In genomic region chr17:66906321-66907278, GRCh38 we compare ENCODE assay signal across 9 cellular contexts. TPM values are rescaled to one million over a fixed set of nuclear protein-coding genes. Genes with fewer than 3 reads are reported as not detected.
DNase-seq lines count a peak whose midpoint lies in the region; ATAC-seq and TF ChIP-seq lines count a peak whose summit lies in the region.
"Had no signal": no experiment of that assay in that cellular context is flagged by ENCODE, and none has a peak within 500 bp of the region (broad histone marks: within the 10 kb centered on the region; RNA-seq: fewer than 3 reads in every experiment).

No MANE protein-coding gene starts in this region.

- CTCF ChIA-PET in PC-9 (lab: Charles Lee): interaction anchor here (0.6 kb wide), 1 partner anchor 10 kb away, joined by 5 read pairs; no protein-coding TSS in a partner anchor

- no peaks in the 10 kb centered on the region for H3K79me2 ChIP-seq in PC-9 (ENCODE audit: low read depth)

- H3K27me3 Mint-ChIP-seq in nephron progenitor cell (ENCODE audit: low read depth, poor library complexity): peaks cover 29% of the 10 kb centered on the region
- H3K27me3 Mint-ChIP-seq in stimulated activated naive CD8-positive, alpha-beta T cell treated with anti-CD3 and anti-CD28 coated beads, Interleukin-15, amount 100 ng/mL, for 72 hours: peaks cover 20% of the 10 kb centered on the region
- H3K27me3 Mint-ChIP-seq: dendritic cell treated with granulocyte-macrophage colony-stimulating factor and Interleukin-4, amounts not matched to agents 40 ng/mL and 50 ng/mL, for 4 days had no signal

- no peaks in the 10 kb centered on the region for H3K36me3 Mint-ChIP-seq in nephron progenitor cell (ENCODE audit: low read depth)

- H3K27me3 ChIP-seq in PC-9 (ENCODE audit: insufficient read depth, low read depth): no peaks in the 10 kb centered on the region

- H3K9me2 ChIP-seq in PC-9 (ENCODE audit: insufficient read depth): no peaks in the 10 kb centered on the region

- intact Hi-C loops in PC-9 (cut with micrococcal nuclease; ENCODE audit: unreplicated experiment): loop anchor here (1.0 to 2.0 kb wide), 2 partner anchors 44 to 191 kb away; no protein-coding TSS in a partner anchor

- H3K4me3 ChIP-seq in PC-9 (no peak overlapping the region), fibroblast of mammary gland (ENCODE audit: control insufficient read depth, low read depth, low read length) (no peak overlapping the region)

- H3K4me1 Mint-ChIP-seq in nephron progenitor cell: peaks cover 5% of the 10 kb centered on the region
- H3K4me1 Mint-ChIP-seq in stimulated activated naive CD8-positive, alpha-beta T cell treated with anti-CD3 and anti-CD28 coated beads, Interleukin-15, amount 100 ng/mL, for 72 hours: peaks cover 6% of the 10 kb centered on the region

- H3K27ac Mint-ChIP-seq in nephron progenitor cell: no peak overlapping the region
- H3K27ac Mint-ChIP-seq in stimulated activated naive CD8-positive, alpha-beta T cell treated with anti-CD3 and anti-CD28 coated beads, Interleukin-15, amount 100 ng/mL, for 72 hours: no peak overlapping the region
- H3K27ac Mint-ChIP-seq: dendritic cell treated with granulocyte-macrophage colony-stimulating factor and Interleukin-4, amounts not matched to agents 40 ng/mL and 50 ng/mL, for 4 days had no signal

- TF ChIP-seq CTCF in PC-9 (conservative IDR thresholded peaks at IDR 0.05) (peak; percentile 97), fibroblast of mammary gland (conservative IDR thresholded peaks at IDR 0.05; ENCODE audit: control insufficient read depth, insufficient read depth, low read depth, low read length) (peak; percentile 96), nephron progenitor cell (IDR thresholded peaks at IDR 0.05) (peak; percentile 87)

- H3K27ac ChIP-seq in PC-9: no peak overlapping the region

- H2AFZ ChIP-seq in PC-9: no peak overlapping the region

- no peaks in the 10 kb centered on the region for H3K36me3 ChIP-seq in PC-9 (ENCODE audit: low read depth)

- H3K4me2 ChIP-seq in PC-9: no peak overlapping the region

- BruUV-seq in PC-9 (replicated peaks; lab: Mats Ljungman, UMichigan): no TSS peak

- no peak overlapping the region for H3K4me3 Mint-ChIP-seq in nephron progenitor cell
- H3K4me3 Mint-ChIP-seq in stimulated activated naive CD8-positive, alpha-beta T cell treated with anti-CD3 and anti-CD28 coated beads, Interleukin-15, amount 100 ng/mL, for 72 hours: no peak overlapping the region
- H3K4me3 Mint-ChIP-seq: dendritic cell treated with granulocyte-macrophage colony-stimulating factor and Interleukin-4, amounts not matched to agents 40 ng/mL and 50 ng/mL, for 4 days had no signal

- H3K9me3 ChIP-seq in PC-9 (ENCODE audit: insufficient read depth, low read depth): no peaks in the 10 kb centered on the region

- H3K4me1 ChIP-seq in PC-9 (replicated peaks; ENCODE audit: insufficient read depth): no peaks in the 10 kb centered on the region

- H3F3A ChIP-seq in PC-9 (ENCODE audit: insufficient read depth, low read depth): no peaks in the 10 kb centered on the region

- POLR2A ChIA-PET in PC-9 (lab: Charles Lee; ENCODE audit: unreplicated experiment): no interaction called here

- H3K9me3 Mint-ChIP-seq in nephron progenitor cell: no peaks in the 10 kb centered on the region
- H3K9me3 Mint-ChIP-seq in stimulated activated naive CD8-positive, alpha-beta T cell treated with anti-CD3 and anti-CD28 coated beads, Interleukin-15, amount 100 ng/mL, for 72 hours: no peaks in the 10 kb centered on the region
- H3K9me3 Mint-ChIP-seq: dendritic cell treated with granulocyte-macrophage colony-stimulating factor and Interleukin-4, amounts not matched to agents 40 ng/mL and 50 ng/mL, for 4 days had no signal

- H4K20me1 ChIP-seq in PC-9 (ENCODE audit: insufficient read depth): no peaks in the 10 kb centered on the region

- ATAC-seq in stimulated activated naive CD8-positive, alpha-beta T cell treated with anti-CD3 and anti-CD28 coated beads, Interleukin-15, amount 100 ng/mL, for 72 hours: peak; percentile 70
- no peak for ATAC-seq in GM18909 (IDR thresholded peaks at IDR 0.05; ENCODE audit: poor library complexity, unreplicated experiment)

- DNase-seq in Daoy (ENCODE audit: low read depth) (peak; percentile 87), LHCN-M2 (ENCODE audit: low read depth) (peak; percentile 70), PC-9 (peak; percentile 56 to 65), fibroblast of mammary gland (ENCODE audit: low read depth) (peak; percentile 78), nephron progenitor cell (peak; percentile 76)
- DNase-seq in activated T-cell treated with anti-CD3 and anti-CD28 coated beads, Interleukin-2, amount 50 U/mL, for 48 hours: peak; percentile 80 to 82
- peak; percentile 64 to 70 for DNase-seq in stimulated activated naive CD8-positive, alpha-beta T cell treated with anti-CD3 and anti-CD28 coated beads, Interleukin-15, amount 100 ng/mL, for 72 hours

RNA-seq across cellular contexts. Expression of gene CACNG4, which starts 57.9 kb away (rescaled TPM):
- total RNA-seq in Daoy (2014; rRNA removed; shearing (Covaris generic)): 0.27 and 0.63 TPM in 2 replicates
- total RNA-seq in LHCN-M2 (2014; rRNA removed) (not detected in 2 replicates), PC-9 (2021) (45.1 and 46.3 TPM in 2 replicates)
- not detected for polyA plus RNA-seq in LHCN-M2 (2012)

Comparison
In these comparisons a context has a peak if more than half of its experiments do, and no peak if none do; other contexts are left out.
1. RNA of gene CACNG4, which starts 57.9 kb away (total RNA-seq): 45.1 to 46.3 TPM in PC-9; 0.27 to 0.63 TPM in Daoy and not detected in LHCN-M2; every median in the first group is over 10 times any median in the second.
2. Peak in every context shown above with its lines, with median percentiles within 50 percentile points of each other: DNase-seq and CTCF ChIP-seq.